ENCODE assay signal across 7 cellular contexts in genomic region chr1:150981177-150981804, GRCh38. TPM values are rescaled to one million over a fixed set of nuclear protein-coding genes. Genes with fewer than 3 reads are reported as not detected.
A peak's percentile ranks its signal among the peaks of the same experiment; 100 is the strongest.
DNase-seq lines count a peak whose midpoint lies in the region; ATAC-seq and TF ChIP-seq lines count a peak whose summit lies in the region.
"Had no signal": no experiment of that assay in that cellular context is flagged by ENCODE, and none has a peak within 500 bp of the region (broad histone marks: within the 10 kb centered on the region; RNA-seq: fewer than 3 reads in every experiment).

No MANE protein-coding gene starts in this region.

- H3K4me1 Mint-ChIP-seq in WTC11 = peaks cover 43% of the 10 kb centered on the region
- peaks cover 24% of the 10 kb centered on the region for H3K4me1 Mint-ChIP-seq in type B pancreatic cell (ENCODE audit: unreplicated experiment)

- H3K9me3 Mint-ChIP-seq in WTC11 (no peaks in the 10 kb centered on the region), type B pancreatic cell (no peaks in the 10 kb centered on the region)
- H3K9me3 Mint-ChIP-seq: activated B cell treated with CpG ODN at 0.5 μM for 24 hours had no signal

- CTCF ChIA-PET in SK-N-SH (lab: Yijun Ruan, JAX) = interaction anchor here (0.9 to 17.0 kb wide), 4 partner anchors 11 to 66 kb away, joined by 3 to 371 read pairs (median 8); partner anchors contain the start of genes C1orf56 and MINDY1
- CTCF ChIA-PET in WTC11 (lab: Charles Lee) = interaction anchor here (0.6 to 10.3 kb wide), 18 partner anchors 9 to 398 kb away, joined by 3 to 109 read pairs (median 4); partner anchors contain the start of genes C1orf56, GABPB2, GOLPH3L and MINDY1

- peaks cover 20% of the 10 kb centered on the region for H3F3A ChIP-seq in SK-N-SH (replicated peaks; ENCODE audit: insufficient read depth)

- no peaks in the 10 kb centered on the region for H3K27me3 ChIP-seq in SK-N-SH (ENCODE audit: insufficient read depth)

- no peak overlapping the region for H3K4me3 ChIP-seq in SK-N-SH (ENCODE audit: low read depth in 2 of 2, low read length in 1 of 2)

- no peaks in the 10 kb centered on the region for H3K79me2 ChIP-seq in SK-N-SH (ENCODE audit: insufficient read depth)

- no peak for TF ChIP-seq CTCF in SK-N-SH (IDR thresholded peaks at IDR 0.05)
- no peak for TF ChIP-seq CTCF in WTC11 (IDR thresholded peaks at IDR 0.05)
- TF ChIP-seq CTCF in type B pancreatic cell (conservative IDR thresholded peaks at IDR 0.05) = no peak

- H2AFZ ChIP-seq in SK-N-SH (ENCODE audit: low read depth) = no peak overlapping the region

- POLR2A ChIA-PET in SK-N-SH (lab: Yijun Ruan, JAX) = interaction anchor here (1.7 kb wide), 1 partner anchor 25 kb away, joined by 5 read pairs; the partner anchor contains the start of gene MINDY1
- POLR2A ChIA-PET in WTC11 (lab: Charles Lee) = interaction anchor here (1.0 to 1.6 kb wide), 6 partner anchors 15 to 401 kb away, joined by 3 to 14 read pairs (median 4); partner anchors contain the start of genes C1orf56, MINDY1 and MLLT11

- WGBS in SK-N-SH (ENCODE audit: low lambda C conversion rate) = 97% methylated on average over 4 of the region's 6 CpGs

- no peak for TF ChIP-seq EP300 in SK-N-SH (IDR thresholded peaks at IDR 0.05; ENCODE audit: borderline replicate concordance in 1 of 2, low read depth in 1 of 2, low read length in 1 of 2)

- no peak for TF ChIP-seq RAD21 in SK-N-SH (IDR thresholded peaks at IDR 0.05; ENCODE audit: low read length)

- peak; percentile 5; the same call in 2 of the 3 replicates for ATAC-seq in SK-N-SH treated with all-trans-retinoic acid at 6 μM for 48 hours
- peak; percentile 85 for ATAC-seq in WTC11

- H3K4me3 Mint-ChIP-seq in WTC11 (peak overlapping the region; percentile 46; the same call in 1 of the 2 replicates), type B pancreatic cell (peak overlapping the region; percentile 61)
- H3K4me3 Mint-ChIP-seq: activated B cell treated with CpG ODN at 0.5 μM for 24 hours had no signal

- no peaks in the 10 kb centered on the region for H3K9me2 ChIP-seq in SK-N-SH

- no peaks in the 10 kb centered on the region for H3K36me3 Mint-ChIP-seq in WTC11
- no peaks in the 10 kb centered on the region for H3K36me3 Mint-ChIP-seq in type B pancreatic cell

- peaks cover 23 to 24% of the 10 kb centered on the region in 2 experiments for H3K4me1 ChIP-seq in SK-N-SH (ENCODE audit: control insufficient read depth in 1 of 2, insufficient read depth in 2 of 2, low read depth in 1 of 2, low read length in 1 of 2)

- no peaks in the 10 kb centered on the region for H4K20me1 ChIP-seq in SK-N-SH (ENCODE audit: insufficient read depth)

- H3K27me3 Mint-ChIP-seq in WTC11 (ENCODE audit: low read depth) (peaks cover 3% of the 10 kb centered on the region; the same call in 1 of the 2 replicates), type B pancreatic cell (no peaks in the 10 kb centered on the region)
- H3K27me3 Mint-ChIP-seq: activated B cell treated with CpG ODN at 0.5 μM for 24 hours had no signal

- H3K27ac Mint-ChIP-seq in WTC11 (peak overlapping the region; percentile 87), type B pancreatic cell (peak overlapping the region; percentile 95)
- H3K27ac Mint-ChIP-seq: activated B cell treated with CpG ODN at 0.5 μM for 24 hours had no signal

- no peak for DNase-seq in SK-N-SH
- peak; percentile 82 for DNase-seq in WTC11 (ENCODE audit: low spot score)
- no peak for DNase-seq in type B pancreatic cell (ENCODE audit: extremely low spot score, unreplicated experiment)
- DNase-seq in globus pallidus (ENCODE audit: low spot score) = no peak
- no peak for DNase-seq in activated naive CD4-positive, alpha-beta T cell (lab: John Stamatoyannopoulos, UW)
- DNase-seq: activated B cell treated with CpG ODN at 0.5 μM for 24 hours had no signal

- H3K4me2 ChIP-seq in SK-N-SH = no peak overlapping the region

- no peak overlapping the region for H3K27ac ChIP-seq in SK-N-SH (ENCODE audit: low read depth in 2 of 2, low read length in 1 of 2)

- H3K36me3 ChIP-seq in SK-N-SH (replicated peaks in 1 of 2; ENCODE audit: control insufficient read depth in 1 of 2, insufficient read depth in 2 of 2, low read length in 1 of 2) = no peaks in the 10 kb centered on the region

- no peak overlapping the region for H3K9ac ChIP-seq in SK-N-SH

- H3K9me3 ChIP-seq in SK-N-SH = no peaks in the 10 kb centered on the region

TF ChIP-seq in SK-N-SH treated with all-trans-retinoic acid at 6 μM for 48 hours, 23 proteins besides CTCF, POLR2A, EP300 and RAD21 (continues in another document):
- no peak for TF ChIP-seq SNAI2 (CRISPR knock-in tag; IDR thresholded peaks at IDR 0.05)
- TF ChIP-seq TCF4 (CRISPR knock-in tag; IDR thresholded peaks at IDR 0.05; ENCODE audit: borderline replicate concordance) = no peak
- no peak for TF ChIP-seq OSR1 (CRISPR knock-in tag; IDR thresholded peaks at IDR 0.05)
- TF ChIP-seq TOX (CRISPR knock-in tag; IDR thresholded peaks at IDR 0.05; ENCODE audit: borderline replicate concordance) = no peak
- TF ChIP-seq PPARA (CRISPR knock-in tag; IDR thresholded peaks at IDR 0.05; ENCODE audit: borderline replicate concordance) = no peak

TF ChIP-seq in SK-N-SH, 30 proteins besides CTCF, POLR2A, EP300 and RAD21 (continues in another document):
- TF ChIP-seq POLR2AphosphoS5 (IDR thresholded peaks at IDR 0.05; ENCODE audit: low read depth, low read length) (no peak), SMC3 (IDR thresholded peaks at IDR 0.05; ENCODE audit: low read depth, low read length) (no peak), IRF3 (IDR thresholded peaks at IDR 0.05; ENCODE audit: low read depth, low read length) (no peak), NFIC (IDR thresholded peaks at IDR 0.05; ENCODE audit: borderline replicate concordance) (no peak), SIN3A (IDR thresholded peaks at IDR 0.05; ENCODE audit: borderline replicate concordance, low read depth, low read length) (no peak), FOXJ3 (CRISPR knock-in tag; IDR thresholded peaks at IDR 0.05) (no peak), TCF12 (IDR thresholded peaks at IDR 0.05) (no peak)

TF ChIP-seq in WTC11, 78 proteins besides CTCF, POLR2A, EP300 and RAD21 (continues in another document):
- TF ChIP-seq USF1 (CRISPR knock-in tag; IDR thresholded peaks at IDR 0.05) (no peak), ZNF671 (CRISPR knock-in tag; IDR thresholded peaks at IDR 0.05) (no peak), CBFB (CRISPR knock-in tag; IDR thresholded peaks at IDR 0.05; ENCODE audit: low read depth) (no peak), ZNF281 (CRISPR knock-in tag; IDR thresholded peaks at IDR 0.05) (no peak), ATF1 (CRISPR knock-in tag; IDR thresholded peaks at IDR 0.05) (no peak), NFE2L1 (CRISPR knock-in tag; IDR thresholded peaks at IDR 0.05) (no peak)

RNA-seq across cellular contexts. Expression of gene ANXA9, which starts 0.8 kb away (rescaled TPM):
- 0.07 and 0.21 TPM in 2 replicates for polyA plus RNA-seq in SK-N-SH (2012; rRNA removed)
- 0.05 and 0.16 TPM in 2 replicates for polyA plus RNA-seq in SK-N-SH (2012; cell fraction: cytosol; rRNA removed)
- 0.76 and 0.82 TPM in 2 replicates for polyA plus RNA-seq in SK-N-SH (2012; cell fraction: nucleus; rRNA removed)
- total RNA-seq in WTC11 (2021) (1.5 to 1.6 TPM (median 1.6 TPM) in 3 replicates), type B pancreatic cell (ENCODE audit: low replicate concordance) (5.8 and 9.5 TPM in 2 replicates)
- total RNA-seq: activated B cell treated with CpG ODN at 0.5 μM for 24 hours had no signal

RNA-seq across cellular contexts. Expression of gene CERS2, which starts 6.7 kb away (rescaled TPM):
- polyA plus RNA-seq in SK-N-SH (2012; rRNA removed) = 150 and 225 TPM in 2 replicates
- polyA plus RNA-seq in SK-N-SH (2012; cell fraction: cytosol; rRNA removed) = 143 and 201 TPM in 2 replicates
- 99.8 and 170 TPM in 2 replicates for polyA plus RNA-seq in SK-N-SH (2012; cell fraction: nucleus; rRNA removed)
- total RNA-seq in WTC11 (2021) (182 to 203 TPM (median 200 TPM) in 3 replicates), type B pancreatic cell (ENCODE audit: low replicate concordance) (129 and 181 TPM in 2 replicates)

RNA-seq across cellular contexts. Expression of gene MINDY1, which starts 25.4 kb away (rescaled TPM):
- 6.0 and 6.7 TPM in 2 replicates for polyA plus RNA-seq in SK-N-SH (2012; rRNA removed)
- polyA plus RNA-seq in SK-N-SH (2012; cell fraction: cytosol; rRNA removed) = 2.8 and 4.8 TPM in 2 replicates
- 17.5 and 19.8 TPM in 2 replicates for polyA plus RNA-seq in SK-N-SH (2012; cell fraction: nucleus; rRNA removed)
- total RNA-seq in WTC11 (2021) (10.1 to 11.2 TPM (median 11.0 TPM) in 3 replicates), type B pancreatic cell (ENCODE audit: low replicate concordance) (28.5 and 38.8 TPM in 2 replicates)

RNA-seq across cellular contexts. Expression of gene PRUNE1, which starts 27.0 kb away (rescaled TPM):
- polyA plus RNA-seq in SK-N-SH (2012; rRNA removed) = 7.3 and 8.2 TPM in 2 replicates
- polyA plus RNA-seq in SK-N-SH (2012; cell fraction: cytosol; rRNA removed) = 6.7 and 7.5 TPM in 2 replicates
- 8.2 and 8.8 TPM in 2 replicates for polyA plus RNA-seq in SK-N-SH (2012; cell fraction: nucleus; rRNA removed)
- total RNA-seq in WTC11 (2021) (24.5 to 29.6 TPM (median 28.5 TPM) in 3 replicates), type B pancreatic cell (ENCODE audit: low replicate concordance) (16.3 and 20.4 TPM in 2 replicates)

RNA-seq across cellular contexts. Expression of gene BNIPL, which starts 55.1 kb away (rescaled TPM):
- 0.12 and 0.16 TPM in 2 replicates for polyA plus RNA-seq in SK-N-SH (2012; rRNA removed)
- polyA plus RNA-seq in SK-N-SH (2012; cell fraction: cytosol; rRNA removed) = 0.08 and 0.10 TPM in 2 replicates
- 1.7 and 1.8 TPM in 2 replicates for polyA plus RNA-seq in SK-N-SH (2012; cell fraction: nucleus; rRNA removed)
- 2.5 to 4.0 TPM (median 3.8 TPM) in 3 replicates for total RNA-seq in WTC11 (2021)
- 27.7 and 70.3 TPM in 2 replicates for total RNA-seq in type B pancreatic cell (ENCODE audit: low replicate concordance)
